ENCODE assay signal across 21 cellular contexts in the genomic region with DNA sequence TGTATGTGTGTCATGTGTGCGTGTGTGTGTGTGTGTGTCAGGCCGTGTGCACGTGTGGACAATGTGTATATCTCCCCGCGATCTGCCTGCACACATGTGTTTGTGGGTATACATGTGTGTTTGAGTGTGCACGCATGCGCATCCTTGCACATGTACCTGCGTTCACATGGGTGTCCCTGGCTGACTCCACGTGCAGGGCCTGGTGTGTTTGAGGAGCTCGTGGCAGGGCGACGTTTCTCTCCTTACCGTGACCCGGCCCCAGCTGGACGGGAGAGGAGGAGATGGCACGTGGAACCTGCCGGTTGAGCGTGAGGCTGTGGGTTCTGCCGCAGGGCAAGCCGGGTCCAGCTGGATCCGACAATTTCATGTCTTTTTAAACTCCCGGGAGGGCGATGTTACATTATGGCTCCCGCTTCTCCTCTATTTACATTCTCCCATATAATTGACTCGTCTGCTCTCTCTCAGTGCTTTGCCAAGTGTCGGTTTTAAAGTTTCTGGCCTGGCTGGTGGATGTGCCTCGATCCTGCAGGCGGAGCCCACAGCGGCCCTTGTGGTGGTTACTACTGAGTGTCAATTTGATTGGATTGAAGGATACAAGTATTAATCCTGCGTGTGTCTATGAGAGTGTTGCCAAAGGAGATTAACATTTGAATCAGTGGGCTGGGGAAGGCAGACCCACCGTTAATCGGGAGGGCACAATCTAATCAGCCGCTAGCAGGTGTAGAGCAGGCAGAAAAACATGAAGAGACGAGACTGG. TPM values are rescaled to one million over a fixed set of nuclear protein-coding genes. Genes with fewer than 3 reads are reported as not detected.
DNase-seq lines count a peak whose midpoint lies in the region; ATAC-seq and TF ChIP-seq lines count a peak whose summit lies in the region.
"Had no signal": no experiment of that assay in that cellular context is flagged by ENCODE, and none has a peak within 500 bp of the region (broad histone marks: within the 10 kb centered on the region; RNA-seq: fewer than 3 reads in every experiment).

No MANE protein-coding gene starts in this region.

- H3K4me1 ChIP-seq in RWPE2 (ENCODE audit: insufficient read depth, poor library complexity, severe bottlenecking): peaks cover 19% of the 10 kb centered on the region
- peaks cover 50% of the 10 kb centered on the region for H3K4me1 ChIP-seq in rectal smooth muscle tissue (ENCODE audit: control insufficient read depth, insufficient read depth, low read length)

- DNase-seq in AG10803 (ENCODE audit: low read depth): no peak
- DNase-seq in RWPE2 (ENCODE audit: low spot score): no peak
- DNase-seq in fibroblast of the aortic adventitia (ENCODE audit: low read depth): no peak
- no peak for DNase-seq in NCI-H226
- no peak for DNase-seq in stimulated activated CD4-positive, alpha-beta T cell treated with anti-CD3 and anti-CD28 coated beads, Interleukin-2, amount 100 ng/mL, for 24 hours
- DNase-seq in NCI-H524 (lab: John Stamatoyannopoulos, UW): no peak
- DNase-seq: activated T-cell treated with anti-CD3 and anti-CD28 coated beads, Interleukin-2, amount 50 U/mL, for 72 hours; CD8-positive, alpha-beta memory T cell; H9; natural killer cell; NCI-H1930; NCI-H510A; SIG-M5; T-helper 17 cell had no signal

- H3K4me3 ChIP-seq in AG10803 (ENCODE audit: low read length): peak overlapping the region; percentile 40
- no peak overlapping the region for H3K4me3 ChIP-seq in RWPE2 (ENCODE audit: severe bottlenecking)
- peak overlapping the region; percentile 80 for H3K4me3 ChIP-seq in fibroblast of the aortic adventitia (ENCODE audit: low read depth, low read length)
- no peak overlapping the region for H3K4me3 ChIP-seq in rectal smooth muscle tissue (ENCODE audit: low read length)
- H3K4me3 ChIP-seq: heart left ventricle, lung, tibial nerve had no signal

- H3K36me3 ChIP-seq in RWPE2 (ENCODE audit: low read depth): peaks cover 24% of the 10 kb centered on the region
- H3K36me3 ChIP-seq in rectal smooth muscle tissue (ENCODE audit: control insufficient read depth, insufficient read depth, low read length): peaks cover 2% of the 10 kb centered on the region
- H3K36me3 ChIP-seq: breast epithelium had no signal

- no peak overlapping the region for H3K9ac ChIP-seq in rectal smooth muscle tissue (ENCODE audit: low read length)

- no peaks in the 10 kb centered on the region for H3K9me3 ChIP-seq in RWPE2 (ENCODE audit: severe bottlenecking)
- H3K9me3 ChIP-seq: breast epithelium, heart left ventricle, tibial nerve had no signal

- no peaks in the 10 kb centered on the region for H3K27me3 ChIP-seq in RWPE2 (ENCODE audit: insufficient read depth, poor library complexity, severe bottlenecking)
- H3K27me3 ChIP-seq in rectal smooth muscle tissue (ENCODE audit: control insufficient read depth, insufficient read depth, low read length): no peaks in the 10 kb centered on the region
- H3K27me3 ChIP-seq: tibial nerve had no signal

- no peak for ATAC-seq in RWPE2 (ENCODE audit: low read depth)
- no peak for ATAC-seq in HG03442 (IDR thresholded peaks at IDR 0.05; ENCODE audit: unreplicated experiment)
- ATAC-seq: activated CD4-positive, CD25-positive, alpha-beta regulatory T cell treated with anti-CD3 and anti-CD28 coated beads, Interleukin-2, amount 50 U/mL, for 24 hours; activated T-cell treated with anti-CD3 and anti-CD28 coated beads, Interleukin-2, amount 50 U/mL, for 72 hours; heart left ventricle; natural killer cell; T-helper 17 cell had no signal

- peak overlapping the region; percentile 90 for H3K27ac ChIP-seq in RWPE2 (ENCODE audit: poor library complexity, severe bottlenecking)
- H3K27ac ChIP-seq in rectal smooth muscle tissue (ENCODE audit: low read depth, low read length): peak overlapping the region; percentile 50

- TF ChIP-seq CTCF in AG10803 (conservative IDR thresholded peaks at IDR 0.05; ENCODE audit: low read length): peak; percentile 15; the same call in 1 of the 2 replicates
- no peak for TF ChIP-seq CTCF in RWPE2 (IDR thresholded peaks at IDR 0.05; ENCODE audit: poor library complexity, severe bottlenecking)
- peak; percentile 18 for TF ChIP-seq CTCF in fibroblast of the aortic adventitia (IDR thresholded peaks at IDR 0.05; ENCODE audit: insufficient read depth, low read length)

RNA-seq across cellular contexts. Expression of a gene that starts 5.9 kb away (rescaled TPM):
- 171 and 188 TPM in 2 replicates for total RNA-seq in fibroblast of the aortic adventitia (ENCODE audit: low replicate concordance)

Comparison
In these comparisons a context has a peak if more than half of its experiments do, and no peak if none do; other contexts are left out.
1. H3K4me3 ChIP-seq: peak in AG10803 (single experiment) and fibroblast of the aortic adventitia (single experiment); none in RWPE2 (single experiment) and rectal smooth muscle tissue (single experiment).